ENCODE assay signal across 13 cellular contexts in the genomic region with DNA sequence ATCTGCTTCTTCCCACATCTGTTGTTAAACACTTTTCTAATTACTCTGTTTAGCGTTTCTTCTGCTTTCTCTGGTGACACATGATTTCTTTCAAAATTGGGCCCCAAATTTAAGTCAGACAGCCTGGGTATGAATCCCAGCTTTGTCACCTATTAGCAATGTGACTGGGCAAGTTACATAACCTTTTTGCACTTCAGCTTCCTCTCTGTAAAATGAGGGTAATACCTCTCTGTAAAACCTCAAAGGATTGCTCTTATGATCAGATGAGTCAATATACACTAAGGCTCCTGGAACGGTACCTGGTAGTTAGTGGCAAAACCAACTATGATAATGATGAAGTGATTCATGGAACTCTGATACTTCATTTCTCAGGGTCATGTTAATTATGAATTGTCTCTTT. TPM values are rescaled to one million over a fixed set of nuclear protein-coding genes. Genes with fewer than 3 reads are reported as not detected.
DNase-seq lines count a peak whose midpoint lies in the region; ATAC-seq and TF ChIP-seq lines count a peak whose summit lies in the region.
"Had no signal": no experiment of that assay in that cellular context is flagged by ENCODE, and none has a peak within 500 bp of the region (broad histone marks: within the 10 kb centered on the region; RNA-seq: fewer than 3 reads in every experiment).

No MANE protein-coding gene starts in this region.

- TF ChIP-seq CTCF in natural killer cell (IDR thresholded peaks at IDR 0.05) (no peak), PC-3 (conservative IDR thresholded peaks at IDR 0.05; ENCODE audit: low read depth, low read length) (no peak)

- peak; percentile 64 to 71 for ATAC-seq in natural killer cell treated with Interleukin-12 subunit alpha and Interleukin-12 subunit beta and Interleukin-15 and Interleukin-18, amount 100 ng/mL, for 72 hours
- ATAC-seq in natural killer cell (no peak), PC-3 (peak; percentile 27; the same call in 1 of the 2 replicates), HG03025 (IDR thresholded peaks at IDR 0.05; ENCODE audit: low FRiP score, unreplicated experiment) (no peak)
- ATAC-seq: activated CD8-positive, alpha-beta memory T cell treated with anti-CD3 and anti-CD28 coated beads, Interleukin-2, amount 10 ng/mL, durations not matched to agents 7 days and 5 days had no signal

- CTCF ChIA-PET in PC-3 (lab: Charles Lee), result no interaction called here

- intact Hi-C loops in natural killer cell (cut with micrococcal nuclease), result no loop called here
- intact Hi-C loops in PC-3 (cut with micrococcal nuclease), result no loop called here

- H3K27ac ChIP-seq in PC-3 (ENCODE audit: low read length) (no peak overlapping the region), epithelial cell of prostate (peak overlapping the region; percentile 94)
- H3K27ac ChIP-seq: BLaER1 treated with 17β-estradiol and CSF1 and Interleukin-3, amounts not matched to agents 10 nM and 100 nM; parathyroid adenoma had no signal

- H3K36me3 ChIP-seq in PC-3 (ENCODE audit: low read depth, low read length), result peaks cover 57% of the 10 kb centered on the region

- in situ Hi-C loops in G401 (cut with HindIII; ENCODE audit: low sequenced_read_pairs), result no loop called here

- H3K9me3 ChIP-seq in PC-3 (ENCODE audit: low read length), result no peaks in the 10 kb centered on the region

- no peak overlapping the region for H2AFZ ChIP-seq in PC-3 (ENCODE audit: low read length)
- H2AFZ ChIP-seq: parathyroid adenoma had no signal

- no peak overlapping the region for H3K9ac ChIP-seq in PC-3 (ENCODE audit: low read length)
- H3K9ac ChIP-seq: BLaER1 treated with 17β-estradiol and CSF1 and Interleukin-3, amounts not matched to agents 10 nM and 100 nM; parathyroid adenoma had no signal

- H3K4me2 ChIP-seq in PC-3 (ENCODE audit: low read length), result no peak overlapping the region
- H3K4me2 ChIP-seq: BLaER1 treated with 17β-estradiol and CSF1 and Interleukin-3, amounts not matched to agents 10 nM and 100 nM had no signal

- H3K9me2 ChIP-seq in PC-3 (replicated peaks; ENCODE audit: low read length), result no peaks in the 10 kb centered on the region

- H3K79me2 ChIP-seq in PC-3 (ENCODE audit: low read length), result no peaks in the 10 kb centered on the region
- H3K79me2 ChIP-seq: parathyroid adenoma had no signal

- peak overlapping the region; percentile 42 to 58 for H3K27ac Mint-ChIP-seq in natural killer cell treated with Interleukin-12 subunit alpha and Interleukin-12 subunit beta and Interleukin-15 and Interleukin-18, amount 100 ng/mL, for 72 hours
- no peak overlapping the region for H3K27ac Mint-ChIP-seq in natural killer cell
- H3K27ac Mint-ChIP-seq: activated CD8-positive, alpha-beta memory T cell treated with anti-CD3 and anti-CD28 coated beads, Interleukin-2, amount 10 ng/mL, durations not matched to agents 7 days and 5 days had no signal

- H3K4me1 ChIP-seq in PC-3 (ENCODE audit: insufficient read depth, low read length), result no peaks in the 10 kb centered on the region
- H3K4me1 ChIP-seq: BLaER1 treated with 17β-estradiol and CSF1 and Interleukin-3, amounts not matched to agents 10 nM and 100 nM; parathyroid adenoma had no signal

- peaks cover 9 to 10% of the 10 kb centered on the region in 2 donors for H3K4me1 Mint-ChIP-seq in natural killer cell treated with Interleukin-12 subunit alpha and Interleukin-12 subunit beta and Interleukin-15 and Interleukin-18, amount 100 ng/mL, for 72 hours (ENCODE audit: low read depth in 2 of 2)
- H3K4me1 Mint-ChIP-seq in natural killer cell, result no peaks in the 10 kb centered on the region

- no peaks in the 10 kb centered on the region for H3K9me3 Mint-ChIP-seq in natural killer cell treated with Interleukin-12 subunit alpha and Interleukin-12 subunit beta and Interleukin-15 and Interleukin-18, amount 100 ng/mL, for 72 hours
- peaks cover under 1 to 1% of the 10 kb centered on the region in 2 donors for H3K9me3 Mint-ChIP-seq in natural killer cell

- no peak overlapping the region for H3K4me3 ChIP-seq in PC-3 (ENCODE audit: low read length)
- H3K4me3 ChIP-seq: BLaER1 treated with 17β-estradiol and CSF1 and Interleukin-3, amounts not matched to agents 10 nM and 100 nM had no signal

- no peaks in the 10 kb centered on the region for H3F3A ChIP-seq in PC-3 (ENCODE audit: low read length, unreplicated experiment)

- H3K4me3 Mint-ChIP-seq in natural killer cell treated with Interleukin-12 subunit alpha and Interleukin-12 subunit beta and Interleukin-15 and Interleukin-18, amount 100 ng/mL, for 72 hours, result peak overlapping the region; percentile 28
- H3K4me3 Mint-ChIP-seq in natural killer cell, result no peak overlapping the region
- H3K4me3 Mint-ChIP-seq: activated CD8-positive, alpha-beta memory T cell treated with anti-CD3 and anti-CD28 coated beads, Interleukin-2, amount 10 ng/mL, durations not matched to agents 7 days and 5 days had no signal

- peaks cover 19% of the 10 kb centered on the region for H3K36me3 Mint-ChIP-seq in natural killer cell treated with Interleukin-12 subunit alpha and Interleukin-12 subunit beta and Interleukin-15 and Interleukin-18, amount 100 ng/mL, for 72 hours
- H3K36me3 Mint-ChIP-seq in natural killer cell, result no peaks in the 10 kb centered on the region

- no peak for DNase-seq in natural killer cell treated with Interleukin-12 subunit alpha and Interleukin-12 subunit beta and Interleukin-15 and Interleukin-18, amount 100 ng/mL, for 72 hours (ENCODE audit: low spot score)
- DNase-seq in natural killer cell (no peak), PC-3 (peak; percentile 55), epithelial cell of prostate (ENCODE audit: low read depth, low spot score) (peak; percentile 91), HK-2 (ENCODE audit: unreplicated experiment) (no peak), NCI-H526 treated with DMSO at 0.1 percent for 48 hours (lab: John Stamatoyannopoulos, UW) (no peak), G401 (ENCODE audit: low spot score) (no peak)
- DNase-seq: activated CD8-positive, alpha-beta memory T cell treated with anti-CD3 and anti-CD28 coated beads, Interleukin-2, amount 10 ng/mL, durations not matched to agents 7 days and 5 days; Karpas-422; NCI-H2171 treated with DMSO at 0.1 percent for 48 hours had no signal

- H3K27me3 ChIP-seq in PC-3 (ENCODE audit: low read length), result no peaks in the 10 kb centered on the region
- H3K27me3 ChIP-seq: BLaER1 treated with 17β-estradiol and CSF1 and Interleukin-3, amounts not matched to agents 10 nM and 100 nM had no signal

- no peaks in the 10 kb centered on the region for H3K27me3 Mint-ChIP-seq in natural killer cell treated with Interleukin-12 subunit alpha and Interleukin-12 subunit beta and Interleukin-15 and Interleukin-18, amount 100 ng/mL, for 72 hours
- H3K27me3 Mint-ChIP-seq in natural killer cell (ENCODE audit: low read depth in 2 of 2), result no peaks in the 10 kb centered on the region
- H3K27me3 Mint-ChIP-seq: activated CD8-positive, alpha-beta memory T cell treated with anti-CD3 and anti-CD28 coated beads, Interleukin-2, amount 10 ng/mL, durations not matched to agents 7 days and 5 days had no signal

- POLR2A ChIA-PET in PC-3 (lab: Charles Lee; ENCODE audit: unreplicated experiment), result no interaction called here

- H4K20me1 ChIP-seq in PC-3 (ENCODE audit: low read length), result no peaks in the 10 kb centered on the region
- H4K20me1 ChIP-seq: BLaER1 treated with 17β-estradiol and CSF1 and Interleukin-3, amounts not matched to agents 10 nM and 100 nM had no signal

- BruUV-seq in PC-3 (replicated peaks; lab: Mats Ljungman, UMichigan), result no TSS peak

RNA-seq across cellular contexts. Expression of a gene that starts 33.0 kb away (rescaled TPM):
- total RNA-seq in natural killer cell treated with Interleukin-12 subunit alpha and Interleukin-12 subunit beta and Interleukin-15 and Interleukin-18, amount 100 ng/mL, for 72 hours, result 10 to 100 TPM; 10.7 to 15.0 TPM
- 1 to 10 TPM in 1 of 3 donors, under 1 TPM in 2; 0.30 to 1.1 (median 0.59) TPM for total RNA-seq in natural killer cell
- 17.2 and 19.0 TPM in 2 replicates for total RNA-seq in PC-3 (2014; rRNA removed)
- total RNA-seq in G401 (2014; rRNA removed; shearing (Covaris generic)), result 2.7 and 5.7 TPM in 2 replicates

Comparison
In these comparisons a context has a peak if more than half of its experiments do, and no peak if none do; other contexts are left out.
1. ATAC-seq: peak in natural killer cell treated with Interleukin-12 subunit alpha and Interleukin-12 subunit beta and Interleukin-15 and Interleukin-18, amount 100 ng/mL, for 72 hours (2 of 2) and PC-3 (single experiment); none in natural killer cell (0 of 3) and HG03025 (single experiment).
2. H3K27ac Mint-ChIP-seq: peak in natural killer cell treated with Interleukin-12 subunit alpha and Interleukin-12 subunit beta and Interleukin-15 and Interleukin-18, amount 100 ng/mL, for 72 hours (2 of 2); none in natural killer cell (0 of 2).
3. DNase-seq: peak in PC-3 (single experiment) and epithelial cell of prostate (single experiment); none in natural killer cell treated with Interleukin-12 subunit alpha and Interleukin-12 subunit beta and Interleukin-15 and Interleukin-18, amount 100 ng/mL, for 72 hours (single experiment), natural killer cell (single experiment), HK-2 (single experiment), NCI-H526 treated with DMSO at 0.1 percent for 48 hours (single experiment) and G401 (single experiment).